In the genomic region with DNA sequence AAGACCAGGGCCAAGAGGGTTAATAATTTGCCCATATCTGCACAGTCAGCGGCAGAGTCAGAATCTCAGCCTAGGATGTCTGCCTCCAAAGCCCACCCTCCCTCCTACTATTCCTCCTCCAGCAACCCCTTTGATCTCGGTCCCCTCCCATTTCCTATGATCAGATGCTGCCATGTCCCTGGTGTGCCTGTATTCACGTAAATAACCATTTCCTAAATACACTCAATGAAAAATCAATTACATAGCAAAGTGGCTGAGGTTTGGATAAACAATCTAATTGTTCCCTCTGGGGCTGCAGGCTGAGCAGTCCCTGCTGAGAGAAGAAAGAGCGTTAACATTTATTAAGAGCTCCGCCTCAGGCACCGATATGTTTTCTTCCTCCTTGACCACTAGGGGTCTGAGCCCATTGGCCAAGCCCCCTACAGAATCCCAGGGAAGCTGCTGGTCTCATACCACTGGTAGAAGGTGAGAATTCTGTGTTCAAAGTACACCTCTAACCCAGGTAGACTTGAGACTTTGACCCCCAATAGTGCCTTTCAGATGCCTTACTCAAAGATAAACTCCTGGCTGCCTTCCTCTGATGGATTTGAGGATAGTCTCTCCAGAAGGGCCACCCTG, we compare ENCODE assay signal across 1 cellular context.
TF ChIP-seq lines count a peak whose summit lies in the region.

No MANE protein-coding gene starts in this region.

TF ChIP-seq in WTC11, 78 proteins besides CTCF, POLR2A, EP300 and RAD21:
- TF ChIP-seq FOXP1 (CRISPR knock-in tag; IDR thresholded peaks at IDR 0.05; ENCODE audit: borderline replicate concordance) (no peak), TEAD4 (CRISPR knock-in tag; IDR thresholded peaks at IDR 0.05) (no peak), OVOL2 (CRISPR knock-in tag; IDR thresholded peaks at IDR 0.05; ENCODE audit: borderline replicate concordance) (no peak), JAZF1 (CRISPR knock-in tag; IDR thresholded peaks at IDR 0.05) (no peak), ESRRA (CRISPR knock-in tag; IDR thresholded peaks at IDR 0.05; ENCODE audit: borderline replicate concordance) (no peak), ETV6 (CRISPR knock-in tag; IDR thresholded peaks at IDR 0.05) (no peak)
- TF ChIP-seq, protein P1, sequence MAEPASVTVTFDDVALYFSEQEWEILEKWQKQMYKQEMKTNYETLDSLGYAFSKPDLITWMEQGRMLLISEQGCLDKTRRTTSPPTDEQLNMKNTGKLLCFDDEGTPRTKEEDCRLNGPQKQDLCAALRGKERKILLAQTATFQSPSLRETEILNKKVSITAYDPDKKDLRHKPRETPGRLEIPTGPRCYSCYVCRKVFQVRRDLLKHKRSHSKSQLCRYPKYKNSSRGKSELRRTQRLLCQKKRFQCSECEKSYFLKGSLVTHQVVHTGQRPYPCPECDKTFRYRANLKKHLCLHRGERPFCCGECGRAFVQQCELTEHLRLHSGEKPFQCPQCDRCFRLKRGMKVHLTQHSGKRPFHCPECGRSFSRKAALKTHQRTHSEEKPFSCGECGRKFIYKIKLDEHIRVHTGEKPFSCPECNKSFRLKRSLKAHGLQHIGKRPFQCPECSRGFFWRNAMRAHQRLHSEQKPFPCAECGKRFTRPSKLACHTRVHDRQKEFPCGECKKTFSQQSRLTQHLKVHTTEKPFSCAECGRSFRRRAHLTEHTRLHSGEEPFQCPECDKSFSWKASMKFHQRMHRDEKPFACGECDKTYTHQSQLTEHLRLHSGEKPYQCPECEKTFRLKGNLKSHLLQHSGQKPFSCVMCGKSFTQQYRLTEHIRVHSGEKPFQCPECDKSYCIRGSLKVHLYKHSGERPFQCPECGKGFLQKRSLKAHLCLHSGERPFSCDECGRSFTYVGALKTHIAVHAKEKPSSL (CRISPR knock-in tag; conservative IDR thresholded peaks at IDR 0.05): no peak
- TF ChIP-seq, protein P2, sequence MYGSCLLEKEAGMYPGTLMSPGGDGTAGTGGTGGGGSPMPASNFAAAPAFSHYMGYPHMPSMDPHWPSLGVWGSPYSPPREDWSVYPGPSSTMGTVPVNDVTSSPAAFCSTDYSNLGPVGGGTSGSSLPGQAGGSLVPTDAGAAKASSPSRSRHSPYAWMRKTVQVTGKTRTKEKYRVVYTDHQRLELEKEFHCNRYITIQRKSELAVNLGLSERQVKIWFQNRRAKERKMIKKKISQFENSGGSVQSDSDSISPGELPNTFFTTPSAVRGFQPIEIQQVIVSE (CRISPR knock-in tag; IDR thresholded peaks at IDR 0.05; ENCODE audit: borderline replicate concordance): no peak
